In the genomic region with DNA sequence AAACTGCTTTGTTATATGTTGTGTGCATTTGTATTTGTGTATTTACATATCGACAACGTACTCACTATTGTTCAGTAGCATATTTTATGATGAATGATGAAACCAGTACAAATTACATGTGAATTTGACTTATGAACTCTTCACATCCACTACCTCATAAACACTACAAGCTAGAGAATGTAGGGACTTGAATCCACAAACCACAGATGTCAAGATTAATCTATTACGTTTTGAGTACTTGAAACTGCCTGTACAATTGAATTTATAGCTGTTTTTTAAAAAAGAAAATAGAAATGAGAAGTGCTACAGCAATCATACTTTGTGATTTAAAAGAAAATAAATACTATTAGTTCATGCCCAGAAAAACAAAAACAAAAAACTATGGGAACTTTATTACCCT, we compare ENCODE assay signal across 7 cellular contexts. TPM values are rescaled to one million over a fixed set of nuclear protein-coding genes. Genes with fewer than 3 reads are reported as not detected.
DNase-seq lines count a peak whose midpoint lies in the region; ATAC-seq, FAIRE-seq and TF ChIP-seq lines count a peak whose summit lies in the region.
"Not testable (repeated sequence)": the region's sequence is repeated elsewhere in the genome, so short reads cannot be mapped to it uniquely, and the experiment has no call there.
"Had no signal": no experiment of that assay in that cellular context is flagged by ENCODE, and none has a peak within 500 bp of the region (broad histone marks: within the 10 kb centered on the region; RNA-seq: fewer than 3 reads in every experiment).

No MANE protein-coding gene starts in this region.

- TF ChIP-seq RAD21 in K562 (CRISPR knock-in tag; conservative IDR thresholded peaks at IDR 0.05 in 1 of 2, IDR thresholded peaks at IDR 0.05 in 1 of 2) = not testable (repeated sequence)

- peak; percentile 65 for ATAC-seq in K562

- H3K4me2 ChIP-seq in K562 (ENCODE audit: insufficient read depth, low read length) = not testable (repeated sequence)

- H3K9ac ChIP-seq in adipocyte (ENCODE audit: low read length); K562 (ENCODE audit: insufficient read depth in 1 of 2, low read depth in 2 of 2, low read length in 2 of 2): not testable (repeated sequence)

- not testable (repeated sequence) for TF ChIP-seq CTCF in K562 (IDR thresholded peaks at IDR 0.05 in 2 of 3, conservative IDR thresholded peaks at IDR 0.05 in 1 of 3; ENCODE audit: insufficient read depth in 2 of 3, low read depth in 1 of 3, low read length in 3 of 3); fibroblast of villous mesenchyme (IDR thresholded peaks at IDR 0.05; ENCODE audit: insufficient read depth, low read depth, low read length); osteocyte (IDR thresholded peaks at IDR 0.05)

- H3K4me1 Mint-ChIP-seq in osteocyte (ENCODE audit: unreplicated experiment) = peaks cover 11% of the 10 kb centered on the region

- intact Hi-C loops in K562 (cut with micrococcal nuclease) = not testable (repeated sequence)

- not testable (repeated sequence) for BruUV-seq in K562 (replicated peaks; lab: Mats Ljungman, UMichigan)

- FAIRE-seq in H54 (lab: Jason Lieb, UNC) = peak; percentile 96
- FAIRE-seq in K562 (lab: Jason Lieb, UNC) = not testable (repeated sequence)

- not testable (repeated sequence) for H3K27me3 ChIP-seq in adipocyte (replicated peaks; ENCODE audit: control insufficient read depth, insufficient read depth, low read length); K562 (ENCODE audit: control insufficient read depth in 2 of 2, insufficient read depth in 2 of 2, low read length in 2 of 2)

- not testable (repeated sequence) for H3K9me3 Mint-ChIP-seq in osteocyte (ENCODE audit: unreplicated experiment)

- 20% methylated on average over 3 of the region's 3 CpGs for WGBS in K562 (ENCODE audit: insufficient coverage, low coverage, missing lambda C conversion rate)

- H3K4me1 ChIP-seq in adipocyte (ENCODE audit: control insufficient read depth, insufficient read depth, low read length); K562 (replicated peaks in 1 of 2; ENCODE audit: control insufficient read depth in 2 of 2, insufficient read depth in 2 of 2, low read length in 2 of 2): not testable (repeated sequence)

- H3K27me3 Mint-ChIP-seq in osteocyte (ENCODE audit: unreplicated experiment) = not testable (repeated sequence)

- not testable (repeated sequence) for DNase-seq in H54 (ENCODE audit: insufficient read length, low spot score); K562 (ENCODE audit: extremely low read depth in 1 of 4, low spot score in 3 of 4); osteocyte (ENCODE audit: extremely low spot score, unreplicated experiment)
- DNase-seq in OCI-M1 (lab: John Stamatoyannopoulos, UW) = peak; percentile 49
- DNase-seq in adipocyte (ENCODE audit: low read depth) = peak; percentile 34
- DNase-seq in fibroblast of villous mesenchyme (ENCODE audit: low read depth) = peak; percentile 27

- H3K27ac ChIP-seq in K562 (ENCODE audit: extremely low read depth, low read depth, low read length) = not testable (repeated sequence)

- H3K36me3 Mint-ChIP-seq in osteocyte (ENCODE audit: unreplicated experiment) = not testable (repeated sequence)

- in situ Hi-C loops in K562 (cut with MboI) = not testable (repeated sequence)

- not testable (repeated sequence) for TF ChIP-seq EP300 in K562 (IDR thresholded peaks at IDR 0.05; ENCODE audit: low read length)

- not testable (repeated sequence) for H3K9me3 ChIP-seq in adipocyte (ENCODE audit: control insufficient read depth, low read length); K562 (replicated peaks; ENCODE audit: control insufficient read depth, insufficient read depth, low read depth, low read length)

- not testable (repeated sequence) for H3K4me3 Mint-ChIP-seq in osteocyte (ENCODE audit: unreplicated experiment)

- H2AFZ ChIP-seq in K562 (ENCODE audit: low read depth, low read length) = not testable (repeated sequence)

- H4K20me1 ChIP-seq in K562 (replicated peaks; ENCODE audit: control insufficient read depth, insufficient read depth, low read length) = not testable (repeated sequence)

- POLR2A ChIA-PET in K562 (lab: Yijun Ruan, JAX) = not testable (repeated sequence)

- peak overlapping the region; percentile 29 for H3K27ac Mint-ChIP-seq in osteocyte (ENCODE audit: unreplicated experiment)

- H3K79me2 ChIP-seq in K562 (ENCODE audit: control insufficient read depth, insufficient read depth, low read length) = not testable (repeated sequence)

- not testable (repeated sequence) for H3K9me1 ChIP-seq in K562 (ENCODE audit: control insufficient read depth, insufficient read depth, low read length)

- H3K4me3 ChIP-seq in adipocyte (ENCODE audit: low read length); K562; fibroblast of villous mesenchyme (ENCODE audit: low read depth, low read length): not testable (repeated sequence)

- H3K36me3 ChIP-seq in adipocyte (ENCODE audit: control insufficient read depth, insufficient read depth, low read length, severe bottlenecking); K562 (ENCODE audit: control insufficient read depth, insufficient read depth, low read length): not testable (repeated sequence)

- CTCF ChIA-PET in K562 (lab: Yijun Ruan, JAX; ENCODE audit: low intra/inter-chr PET ratio) = not testable (repeated sequence)

- not testable (repeated sequence) for TF ChIP-seq POLR2A in H54 (IDR thresholded peaks at IDR 0.05; ENCODE audit: low read depth, low read length); K562 (conservative IDR thresholded peaks at IDR 0.05)

RNA-seq across cellular contexts. Expression of a gene that starts 4.7 kb away (rescaled TPM):
- 6.2 and 11.2 TPM in 2 replicates for total RNA-seq in K562 (2011; cell fraction: chromatin; rRNA removed; ENCODE audit: low replicate concordance)
- 9.0 and 9.3 TPM in 2 replicates for total RNA-seq in K562 (2011; cell fraction: nucleolus; rRNA removed)
- 5.9 and 7.6 TPM in 2 replicates for total RNA-seq in K562 (2011; cell fraction: nucleoplasm; rRNA removed)
- total RNA-seq in K562 (2014; rRNA removed) (5.1 and 5.3 TPM in 2 replicates), K562 (2014; rRNA removed; fragmentation: Illumina TruSeq; extraction: Trizol) (3.0 and 3.5 TPM in 2 replicates), K562 (2015; rRNA removed; fragmentation: Illumina TruSeq; extraction: Trizol) (5.3 and 5.6 TPM in 2 replicates), K562 (2021) (8.6 and 9.6 TPM in 2 replicates), fibroblast of villous mesenchyme (0.43 and 0.97 TPM in 2 replicates), osteocyte (6.8 and 6.9 TPM in 2 replicates)
- polyA plus RNA-seq in K562 (2011; rRNA removed) (2.8 and 2.9 TPM in 2 replicates), K562 (2014; fragmentation: Illumina TruSeq; extraction: Trizol) (6.8 and 7.6 TPM in 2 replicates), K562 (2014; fragmentation: Nextera tagmentation; extraction: Ambion mirVana) (under 1 TPM; 0.01 TPM), K562 (2014; rRNA removed) (5.4 and 6.4 TPM in 2 replicates)
- polyA plus RNA-seq in K562 (2011; cell fraction: cytosol; rRNA removed) = 2.2 and 5.4 TPM in 2 replicates
- 3.7 and 10.4 TPM in 2 replicates for polyA plus RNA-seq in K562 (2011; cell fraction: nucleus; rRNA removed)
- polyA plus RNA-seq in K562 (2012) = 7.6 and 12.5 TPM in 2 replicates
- 2.6 and 5.0 TPM in 2 replicates for polyA minus RNA-seq in K562 (2011; rRNA and poly(A)+ RNA removed)
- 4.6 and 5.0 TPM in 2 replicates for polyA minus RNA-seq in K562 (2011; cell fraction: cytosol; rRNA and poly(A)+ RNA removed)
- polyA minus RNA-seq in K562 (2011; cell fraction: nucleus; rRNA and poly(A)+ RNA removed) = 2.0 and 3.0 TPM in 2 replicates
- polyA plus RNA-seq: CD8-positive, alpha-beta memory T cell had no signal
